Comparison of ENCODE assay signal across 1 cellular context in the genomic region with DNA sequence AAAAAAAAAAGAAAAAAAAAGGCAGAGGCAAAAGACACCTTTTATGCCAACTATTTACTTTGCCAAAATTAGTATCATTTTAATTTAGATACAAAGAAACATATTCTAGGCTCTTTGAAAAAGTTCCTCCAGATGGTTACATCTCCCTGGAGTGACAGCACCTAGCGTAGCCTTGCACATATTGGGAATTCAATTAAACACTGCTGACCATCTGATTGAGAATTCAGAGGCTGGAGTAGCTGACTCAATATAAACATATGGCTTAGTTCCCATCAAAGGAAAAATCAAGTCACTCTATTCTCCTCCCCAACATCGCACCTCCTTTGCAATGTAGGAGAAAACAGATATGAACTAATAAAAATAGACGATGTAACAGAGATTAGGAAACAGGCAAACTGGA.
TF ChIP-seq lines count a peak whose summit lies in the region.

No MANE protein-coding gene starts in this region.

TF ChIP-seq in HepG2, 621 proteins besides CTCF, POLR2A, EP300 and RAD21 (continued from another document):
- TF ChIP-seq ETS1 (CRISPR knock-in tag; IDR thresholded peaks at IDR 0.05) (no peak), ZNF550 (CRISPR knock-in tag; IDR thresholded peaks at IDR 0.05; ENCODE audit: borderline replicate concordance) (no peak), ZNF256 (CRISPR knock-in tag; conservative IDR thresholded peaks at IDR 0.05) (no peak), ZNF496 (CRISPR knock-in tag; IDR thresholded peaks at IDR 0.05; ENCODE audit: insufficient replicate concordance) (no peak), RXRB (CRISPR knock-in tag; IDR thresholded peaks at IDR 0.05; ENCODE audit: borderline replicate concordance) (no peak), ZNF207 (IDR thresholded peaks at IDR 0.05; ENCODE audit: borderline replicate concordance) (no peak), ZNF282 (IDR thresholded peaks at IDR 0.05; ENCODE audit: partially characterized antibody) (no peak), SSRP1 (CRISPR knock-in tag; IDR thresholded peaks at IDR 0.05) (no peak), SOX6 (IDR thresholded peaks at IDR 0.05) (no peak), SOX6 (CRISPR knock-in tag; IDR thresholded peaks at IDR 0.05) (no peak), HNF4A (CRISPR knock-in tag; IDR thresholded peaks at IDR 0.05) (no peak), ZNF510 (CRISPR knock-in tag; IDR thresholded peaks at IDR 0.05; ENCODE audit: low read depth) (no peak), BRCA1 (CRISPR knock-in tag; IDR thresholded peaks at IDR 0.05) (no peak)
- TF ChIP-seq, protein P1, sequence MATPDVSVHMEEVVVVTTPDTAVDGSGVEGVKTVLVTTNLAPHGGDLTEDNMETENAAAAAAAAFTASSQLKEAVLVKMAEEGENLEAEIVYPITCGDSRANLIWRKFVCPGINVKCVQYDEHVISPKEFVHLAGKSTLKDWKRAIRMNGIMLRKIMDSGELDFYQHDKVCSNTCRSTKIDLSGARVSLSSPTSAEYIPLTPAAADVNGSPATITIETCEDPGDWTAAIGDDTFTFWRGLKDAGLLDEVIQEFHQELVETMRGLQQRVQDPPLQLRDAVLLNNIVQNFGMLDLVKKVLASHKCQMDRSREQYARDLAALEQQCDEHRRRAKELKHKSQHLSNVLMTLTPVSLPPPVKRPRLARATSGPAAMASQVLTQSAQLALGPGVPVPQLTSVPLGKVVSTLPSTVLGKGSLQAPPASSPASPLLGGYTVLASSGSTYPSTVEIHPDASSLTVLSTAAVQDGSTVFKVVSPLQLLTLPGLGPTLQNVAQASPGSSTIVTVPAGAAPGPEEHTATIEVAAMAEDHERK (CRISPR knock-in tag; IDR thresholded peaks at IDR 0.05; ENCODE audit: low read depth) = no peak
